ENCODE assay signal across 8 cellular contexts in genomic region chr12:57936513-57936883, GRCh38. TPM values are rescaled to one million over a fixed set of nuclear protein-coding genes. Genes with fewer than 3 reads are reported as not detected.
A peak's percentile ranks its signal among the peaks of the same experiment; 100 is the strongest.
DNase-seq lines count a peak whose midpoint lies in the region; ATAC-seq and FAIRE-seq lines count a peak whose summit lies in the region.

No MANE protein-coding gene starts in this region.

- H3K27ac ChIP-seq in stomach smooth muscle (ENCODE audit: low read length), result peak overlapping the region; percentile 56

- H3K27me3 Mint-ChIP-seq in activated CD4-positive, alpha-beta T cell treated with anti-CD3 and anti-CD28 coated beads, Interleukin-2, amount 10 ng/mL, durations not matched to agents 24 days and 14 days, result peaks cover 2% of the 10 kb centered on the region
- no peaks in the 10 kb centered on the region for H3K27me3 Mint-ChIP-seq in activated CD8-positive, alpha-beta T cell treated with anti-CD3 and anti-CD28 coated beads, Interleukin-2, amount 10 ng/mL, durations not matched to agents 7 days and 5 days (ENCODE audit: low read depth)

- no peaks in the 10 kb centered on the region for H3K9me3 ChIP-seq in stomach smooth muscle (ENCODE audit: control insufficient read depth in 2 of 2, low read length in 2 of 2)

- peaks cover 16% of the 10 kb centered on the region for H3K36me3 Mint-ChIP-seq in activated CD4-positive, alpha-beta T cell treated with anti-CD3 and anti-CD28 coated beads, Interleukin-2, amount 10 ng/mL, durations not matched to agents 24 days and 14 days (ENCODE audit: low read depth)
- peaks cover 16% of the 10 kb centered on the region for H3K36me3 Mint-ChIP-seq in activated CD8-positive, alpha-beta T cell treated with anti-CD3 and anti-CD28 coated beads, Interleukin-2, amount 10 ng/mL, durations not matched to agents 7 days and 5 days (ENCODE audit: low read depth)

- POLR2A ChIA-PET in activated CD8-positive, alpha-beta T cell treated with anti-CD3 and anti-CD28 coated beads, Interleukin-2, amount 10 ng/mL, durations not matched to agents 7 days and 5 days (lab: Charles Lee), result interaction anchor here (1.0 to 1.5 kb wide), 2 partner anchors 9 to 10 kb away, joined by 3 to 5 read pairs; no protein-coding TSS in a partner anchor

- CTCF ChIA-PET in activated CD8-positive, alpha-beta T cell treated with anti-CD3 and anti-CD28 coated beads, Interleukin-2, amount 10 ng/mL, durations not matched to agents 7 days and 5 days (lab: Charles Lee), result interaction anchor here (0.8 kb wide), 1 partner anchor 180 kb away, joined by 3 read pairs; no protein-coding TSS in a partner anchor

- peak; percentile 27 for FAIRE-seq in islet of Langerhans (lab: Jason Lieb, UNC)

- no peak for ATAC-seq in activated CD8-positive, alpha-beta T cell treated with anti-CD3 and anti-CD28 coated beads, Interleukin-2, amount 10 ng/mL, durations not matched to agents 7 days and 5 days
- ATAC-seq in GM18519 (IDR thresholded peaks at IDR 0.05; ENCODE audit: low FRiP score, unreplicated experiment) (no peak), HG02973 (IDR thresholded peaks at IDR 0.05; ENCODE audit: unreplicated experiment) (no peak)

- peak overlapping the region; percentile 82 for H3K27ac Mint-ChIP-seq in activated CD4-positive, alpha-beta T cell treated with anti-CD3 and anti-CD28 coated beads, Interleukin-2, amount 10 ng/mL, durations not matched to agents 24 days and 14 days
- H3K27ac Mint-ChIP-seq in activated CD8-positive, alpha-beta T cell treated with anti-CD3 and anti-CD28 coated beads, Interleukin-2, amount 10 ng/mL, durations not matched to agents 7 days and 5 days, result peak overlapping the region; percentile 77

- peak overlapping the region; percentile 86 to 87 for H3K9ac ChIP-seq in stomach smooth muscle (ENCODE audit: low read length in 2 of 2)

- H3K4me3 Mint-ChIP-seq in activated CD4-positive, alpha-beta T cell treated with anti-CD3 and anti-CD28 coated beads, Interleukin-2, amount 10 ng/mL, durations not matched to agents 24 days and 14 days, result peak overlapping the region; percentile 100
- peak overlapping the region; percentile 66 for H3K4me3 Mint-ChIP-seq in activated CD8-positive, alpha-beta T cell treated with anti-CD3 and anti-CD28 coated beads, Interleukin-2, amount 10 ng/mL, durations not matched to agents 7 days and 5 days

- H3K9me3 Mint-ChIP-seq in activated CD4-positive, alpha-beta T cell treated with anti-CD3 and anti-CD28 coated beads, Interleukin-2, amount 10 ng/mL, durations not matched to agents 24 days and 14 days, result no peaks in the 10 kb centered on the region
- H3K9me3 Mint-ChIP-seq in activated CD8-positive, alpha-beta T cell treated with anti-CD3 and anti-CD28 coated beads, Interleukin-2, amount 10 ng/mL, durations not matched to agents 7 days and 5 days (ENCODE audit: insufficient read depth), result no peaks in the 10 kb centered on the region

- peak overlapping the region; percentile 87 to 95 for H3K4me3 ChIP-seq in stomach smooth muscle (ENCODE audit: low read length in 2 of 2)

- no peaks in the 10 kb centered on the region for H3K36me3 ChIP-seq in stomach smooth muscle (ENCODE audit: control insufficient read depth in 2 of 2, insufficient read depth in 2 of 2, low read length in 2 of 2)

- intact Hi-C loops in activated CD4-positive, alpha-beta T cell treated with anti-CD3 and anti-CD28 coated beads, Interleukin-2, amount 10 ng/mL, durations not matched to agents 24 days and 14 days (cut with micrococcal nuclease), result no loop called here

- H3K4me1 Mint-ChIP-seq in activated CD4-positive, alpha-beta T cell treated with anti-CD3 and anti-CD28 coated beads, Interleukin-2, amount 10 ng/mL, durations not matched to agents 24 days and 14 days, result peaks cover 39% of the 10 kb centered on the region
- peaks cover 43% of the 10 kb centered on the region for H3K4me1 Mint-ChIP-seq in activated CD8-positive, alpha-beta T cell treated with anti-CD3 and anti-CD28 coated beads, Interleukin-2, amount 10 ng/mL, durations not matched to agents 7 days and 5 days (ENCODE audit: low read depth)

- H3K4me1 ChIP-seq in stomach smooth muscle (ENCODE audit: control insufficient read depth, insufficient read depth, low read length), result peaks cover 7% of the 10 kb centered on the region

- H3K27me3 ChIP-seq in stomach smooth muscle (ENCODE audit: control insufficient read depth in 1 of 2, insufficient read depth in 2 of 2, low read length in 2 of 2), result no peaks in the 10 kb centered on the region

- DNase-seq in activated CD4-positive, alpha-beta T cell treated with anti-CD3 and anti-CD28 coated beads, Interleukin-2, amount 10 ng/mL, durations not matched to agents 24 days and 14 days, result no peak
- no peak for DNase-seq in activated CD4-positive, alpha-beta T cell treated with anti-CD3 and anti-CD28 coated beads for 1 hour
- DNase-seq in activated CD8-positive, alpha-beta T cell treated with anti-CD3 and anti-CD28 coated beads, Interleukin-2, amount 10 ng/mL, durations not matched to agents 7 days and 5 days, result no peak
- DNase-seq in Kasumi-1 (lab: John Stamatoyannopoulos, UW), result no peak

RNA-seq across cellular contexts. Expression of gene ATP23, which starts 4.9 kb away (rescaled TPM):
- total RNA-seq in activated CD4-positive, alpha-beta T cell treated with anti-CD3 and anti-CD28 coated beads, Interleukin-2, amount 10 ng/mL, durations not matched to agents 24 days and 14 days, result 8.3 and 10.7 TPM in 2 replicates
- 10 to 100 TPM; 19.3 to 21.3 TPM for total RNA-seq in activated CD8-positive, alpha-beta T cell treated with anti-CD3 and anti-CD28 coated beads, Interleukin-2, amount 10 ng/mL, durations not matched to agents 7 days and 5 days
